17 cellular contexts compared by ENCODE assay signal in the genomic region with DNA sequence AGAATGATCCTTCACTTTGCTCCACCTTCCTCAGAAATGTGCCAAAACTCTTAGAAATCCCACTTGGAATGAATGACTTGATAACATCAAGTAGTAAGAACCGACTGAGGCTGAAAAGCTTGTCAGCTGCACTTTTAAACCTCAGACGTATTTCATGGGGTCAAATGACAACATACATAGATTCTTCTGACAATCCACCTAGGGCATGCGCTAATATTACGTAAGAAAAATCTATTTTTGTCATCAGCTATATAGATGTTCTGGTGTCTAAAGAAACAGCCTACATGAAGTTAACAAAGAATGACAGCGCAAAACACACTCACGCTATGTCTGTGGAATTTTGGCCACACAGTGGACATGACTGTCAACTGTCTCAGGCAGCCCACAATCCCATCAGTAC. TPM values are rescaled to one million over a fixed set of nuclear protein-coding genes. Genes with fewer than 3 reads are reported as not detected.
A peak's percentile ranks its signal among the peaks of the same experiment; 100 is the strongest.
DNase-seq lines count a peak whose midpoint lies in the region; ATAC-seq and TF ChIP-seq lines count a peak whose summit lies in the region.
"Had no signal": no experiment of that assay in that cellular context is flagged by ENCODE, and none has a peak within 500 bp of the region (broad histone marks: within the 10 kb centered on the region; RNA-seq: fewer than 3 reads in every experiment).

No MANE protein-coding gene starts in this region.

- H3K4me3 Mint-ChIP-seq in type B pancreatic cell: peak overlapping the region; percentile 82
- no peak overlapping the region for H3K4me3 Mint-ChIP-seq in activated T-helper 1 cell treated with anti-CD3 and anti-CD28 coated beads, Interleukin-12 subunit alpha, Interleukin-12 subunit beta, Interleukin-2, Interleukin-4 antibody, amounts not matched to agents 30 ng/mL and 10 ng/mL and 1 ng/mL, durations not matched to agents 14 hours and 24 hours and 36 hours
- H3K4me3 Mint-ChIP-seq: CD4-positive, alpha-beta T cell had no signal

- ATAC-seq in left lobe of liver: no peak

- intact Hi-C loops in left ventricle myocardium inferior (cut with micrococcal nuclease): no loop called here
- intact Hi-C loops in activated T-helper 1 cell treated with anti-CD3 and anti-CD28 coated beads, Interleukin-12 subunit alpha, Interleukin-12 subunit beta, Interleukin-2, Interleukin-4 antibody, amounts not matched to agents 30 ng/mL and 10 ng/mL and 1 ng/mL, durations not matched to agents 14 hours and 24 hours and 36 hours (cut with micrococcal nuclease): no loop called here

- peaks cover 3% of the 10 kb centered on the region for H3K9me3 Mint-ChIP-seq in type B pancreatic cell
- no peaks in the 10 kb centered on the region for H3K9me3 Mint-ChIP-seq in activated T-helper 1 cell treated with anti-CD3 and anti-CD28 coated beads, Interleukin-12 subunit alpha, Interleukin-12 subunit beta, Interleukin-2, Interleukin-4 antibody, amounts not matched to agents 30 ng/mL and 10 ng/mL and 1 ng/mL, durations not matched to agents 14 hours and 24 hours and 36 hours
- H3K9me3 Mint-ChIP-seq: CD4-positive, alpha-beta T cell had no signal

- H3K27ac Mint-ChIP-seq in type B pancreatic cell: peak overlapping the region; percentile 96
- H3K27ac Mint-ChIP-seq in activated T-helper 1 cell treated with anti-CD3 and anti-CD28 coated beads, Interleukin-12 subunit alpha, Interleukin-12 subunit beta, Interleukin-2, Interleukin-4 antibody, amounts not matched to agents 30 ng/mL and 10 ng/mL and 1 ng/mL, durations not matched to agents 14 hours and 24 hours and 36 hours: no peak overlapping the region

- H3K27ac ChIP-seq in cardiac muscle cell: peak overlapping the region; percentile 26
- no peak overlapping the region for H3K27ac ChIP-seq in left ventricle myocardium inferior (replicated peaks)
- H3K27ac ChIP-seq: SJCRH30 had no signal

- peaks cover 4% of the 10 kb centered on the region for H3K4me1 ChIP-seq in cardiac muscle cell (ENCODE audit: low read depth)
- peaks cover 16% of the 10 kb centered on the region for H3K4me1 ChIP-seq in left ventricle myocardium inferior

- H3K36me3 Mint-ChIP-seq in type B pancreatic cell: peaks cover 15% of the 10 kb centered on the region
- no peaks in the 10 kb centered on the region for H3K36me3 Mint-ChIP-seq in activated T-helper 1 cell treated with anti-CD3 and anti-CD28 coated beads, Interleukin-12 subunit alpha, Interleukin-12 subunit beta, Interleukin-2, Interleukin-4 antibody, amounts not matched to agents 30 ng/mL and 10 ng/mL and 1 ng/mL, durations not matched to agents 14 hours and 24 hours and 36 hours (ENCODE audit: low read depth)

- H3K27me3 ChIP-seq in cardiac muscle cell: no peaks in the 10 kb centered on the region
- H3K27me3 ChIP-seq in left ventricle myocardium inferior (ENCODE audit: low read depth): no peaks in the 10 kb centered on the region
- H3K27me3 ChIP-seq: SJCRH30 had no signal

- no peak for TF ChIP-seq CTCF in cardiac muscle cell (IDR thresholded peaks at IDR 0.05; ENCODE audit: low read depth, low read length)
- TF ChIP-seq CTCF in left ventricle myocardium inferior (IDR thresholded peaks at IDR 0.05; ENCODE audit: borderline replicate concordance): no peak
- TF ChIP-seq CTCF in type B pancreatic cell (conservative IDR thresholded peaks at IDR 0.05): no peak

- no peaks in the 10 kb centered on the region for H3K9me3 ChIP-seq in cardiac muscle cell (ENCODE audit: low read depth)
- H3K9me3 ChIP-seq in left ventricle myocardium inferior (replicated peaks): no peaks in the 10 kb centered on the region
- H3K9me3 ChIP-seq: SJCRH30 had no signal

- H3K36me3 ChIP-seq in cardiac muscle cell (no peaks in the 10 kb centered on the region), left ventricle myocardium inferior (no peaks in the 10 kb centered on the region)
- H3K36me3 ChIP-seq: SJCRH30 had no signal

- no peak for DNase-seq in cardiac muscle cell (ENCODE audit: low read depth in 1 of 2, low spot score in 1 of 2)
- no peak for DNase-seq in left ventricle myocardium inferior
- peak; percentile 53 for DNase-seq in MV-4-11 (lab: John Stamatoyannopoulos, UW)
- DNase-seq in iris pigment epithelial cell (ENCODE audit: low read depth): peak; percentile 25
- DNase-seq in type B pancreatic cell (ENCODE audit: extremely low spot score, unreplicated experiment): no peak
- no peak for DNase-seq in left lobe of liver (ENCODE audit: low spot score)
- DNase-seq in activated T-helper 1 cell treated with anti-CD3 and anti-CD28 coated beads, Interleukin-12 subunit alpha, Interleukin-12 subunit beta, Interleukin-2, Interleukin-4 antibody, amounts not matched to agents 30 ng/mL and 10 ng/mL and 1 ng/mL, durations not matched to agents 14 hours and 24 hours and 36 hours (ENCODE audit: low spot score): no peak
- no peak for DNase-seq in epidermal melanocyte (ENCODE audit: insufficient read length, low spot score)
- DNase-seq: CD4-positive, alpha-beta T cell; DMS79 treated with DMSO at 0.1 percent for 48 hours; GF-D8; H7; NCI-H1105; NCI-H1694 treated with DMSO at 0.1 percent for 48 hours; NCI-H446; SJCRH30; SW 1271 had no signal

- H3K4me1 Mint-ChIP-seq in type B pancreatic cell (ENCODE audit: unreplicated experiment): peaks cover 29% of the 10 kb centered on the region
- no peaks in the 10 kb centered on the region for H3K4me1 Mint-ChIP-seq in activated T-helper 1 cell treated with anti-CD3 and anti-CD28 coated beads, Interleukin-12 subunit alpha, Interleukin-12 subunit beta, Interleukin-2, Interleukin-4 antibody, amounts not matched to agents 30 ng/mL and 10 ng/mL and 1 ng/mL, durations not matched to agents 14 hours and 24 hours and 36 hours (ENCODE audit: low read depth)

- H3K4me3 ChIP-seq in cardiac muscle cell: no peak overlapping the region
- no peak overlapping the region for H3K4me3 ChIP-seq in left ventricle myocardium inferior
- H3K4me3 ChIP-seq: SJCRH30 had no signal

- H3K27me3 Mint-ChIP-seq in type B pancreatic cell: no peaks in the 10 kb centered on the region
- H3K27me3 Mint-ChIP-seq in activated T-helper 1 cell treated with anti-CD3 and anti-CD28 coated beads, Interleukin-12 subunit alpha, Interleukin-12 subunit beta, Interleukin-2, Interleukin-4 antibody, amounts not matched to agents 30 ng/mL and 10 ng/mL and 1 ng/mL, durations not matched to agents 14 hours and 24 hours and 36 hours (ENCODE audit: insufficient read depth): no peaks in the 10 kb centered on the region
- H3K27me3 Mint-ChIP-seq: CD4-positive, alpha-beta T cell had no signal

RNA-seq across cellular contexts. Expression of gene STS, which starts 3.4 kb away (rescaled TPM):
- total RNA-seq in cardiac muscle cell (1.9 and 4.3 TPM in 2 replicates), left ventricle myocardium inferior (5.3 TPM), type B pancreatic cell (ENCODE audit: low replicate concordance) (18.3 and 42.1 TPM in 2 replicates), left lobe of liver (4.2 TPM)
- 3.2 and 4.9 TPM in 2 replicates for polyA plus RNA-seq in cardiac muscle cell
- total RNA-seq in activated T-helper 1 cell treated with anti-CD3 and anti-CD28 coated beads, Interleukin-12 subunit alpha, Interleukin-12 subunit beta, Interleukin-2, Interleukin-4 antibody, amounts not matched to agents 30 ng/mL and 10 ng/mL and 1 ng/mL, durations not matched to agents 14 hours and 24 hours and 36 hours: 1.1 and 1.2 TPM in 2 replicates

RNA-seq across cellular contexts. Expression of gene PUDP, which starts 3.8 kb away (rescaled TPM):
- total RNA-seq in cardiac muscle cell (96.4 and 105 TPM in 2 replicates), left ventricle myocardium inferior (27.1 TPM), type B pancreatic cell (ENCODE audit: low replicate concordance) (63.6 and 75.9 TPM in 2 replicates), left lobe of liver (5.8 TPM)
- polyA plus RNA-seq in cardiac muscle cell: 81.5 and 83.1 TPM in 2 replicates
- total RNA-seq in activated T-helper 1 cell treated with anti-CD3 and anti-CD28 coated beads, Interleukin-12 subunit alpha, Interleukin-12 subunit beta, Interleukin-2, Interleukin-4 antibody, amounts not matched to agents 30 ng/mL and 10 ng/mL and 1 ng/mL, durations not matched to agents 14 hours and 24 hours and 36 hours: 20.1 and 23.4 TPM in 2 replicates

Comparison
In these comparisons a context has a peak if more than half of its experiments do, and no peak if none do; other contexts are left out.
1. DNase-seq: peak in MV-4-11 (single experiment) and iris pigment epithelial cell (single experiment); none in cardiac muscle cell (0 of 2), left ventricle myocardium inferior (single experiment), type B pancreatic cell (single experiment), left lobe of liver (single experiment), activated T-helper 1 cell treated with anti-CD3 and anti-CD28 coated beads, Interleukin-12 subunit alpha, Interleukin-12 subunit beta, Interleukin-2, Interleukin-4 antibody, amounts not matched to agents 30 ng/mL and 10 ng/mL and 1 ng/mL, durations not matched to agents 14 hours and 24 hours and 36 hours (single experiment) and epidermal melanocyte (single experiment).